ENCODE assay signal across 1 cellular context in genomic region chr19:57191141-57192063, GRCh38.
TF ChIP-seq lines count a peak whose summit lies in the region.

ZNF264 (plus strand) TSS chr19:57191500; CDS start chr19:57191914, 414 bp downstream.

TF ChIP-seq in HepG2, 621 proteins besides CTCF, POLR2A, EP300 and RAD21 (continued from another document and continues in another):
- no peak for TF ChIP-seq HOMEZ (CRISPR knock-in tag; IDR thresholded peaks at IDR 0.05; ENCODE audit: low read depth)
- no peak for TF ChIP-seq BCL6 (CRISPR knock-in tag; IDR thresholded peaks at IDR 0.05)
- TF ChIP-seq KLF16 (CRISPR knock-in tag; IDR thresholded peaks at IDR 0.05) = peak in 1 of 2 experiments; percentile 28; a peak in 1 of 4 replicates
- no peak for TF ChIP-seq ZIK1 (CRISPR knock-in tag; IDR thresholded peaks at IDR 0.05; ENCODE audit: borderline replicate concordance, low read depth)
- 0 out of 2 replicates have a peak, but pooled peaks have one; percentile 29 for TF ChIP-seq NAIF1 (CRISPR knock-in tag; IDR thresholded peaks at IDR 0.05; ENCODE audit: borderline replicate concordance)
- TF ChIP-seq ZNF512B (CRISPR knock-in tag; IDR thresholded peaks at IDR 0.05; ENCODE audit: borderline replicate concordance) = no peak
- peak; percentile 72 for TF ChIP-seq ELF3 (CRISPR knock-in tag; IDR thresholded peaks at IDR 0.05)
- TF ChIP-seq KDM5A (IDR thresholded peaks at IDR 0.05; ENCODE audit: borderline replicate concordance, low read length) = peak; percentile 27; the same call in 1 of the 2 replicates
- TF ChIP-seq ZNF619 (CRISPR knock-in tag; IDR thresholded peaks at IDR 0.05) = no peak
- TF ChIP-seq ETV6 (CRISPR knock-in tag; conservative IDR thresholded peaks at IDR 0.05) = peak; percentile 70; the same call in 1 of the 2 replicates
- 0 out of 2 replicates have a peak, but pooled peaks have one; percentile 39 for TF ChIP-seq ZNF263 (CRISPR knock-in tag; IDR thresholded peaks at IDR 0.05)
- TF ChIP-seq CERS6 (CRISPR knock-in tag; IDR thresholded peaks at IDR 0.05) = 0 out of 2 replicates have a peak, but pooled peaks have one; percentile 34
- peak; percentile 90 for TF ChIP-seq SP2 (CRISPR knock-in tag; IDR thresholded peaks at IDR 0.05)
- no peak; the same call in 1 of the 2 replicates for TF ChIP-seq ZNF790 (CRISPR knock-in tag; IDR thresholded peaks at IDR 0.05; ENCODE audit: borderline replicate concordance)
- TF ChIP-seq ZBTB25 (CRISPR knock-in tag; IDR thresholded peaks at IDR 0.05) = no peak; the same call in 1 of the 2 replicates
- TF ChIP-seq ZNF414 (CRISPR knock-in tag; IDR thresholded peaks at IDR 0.05) = peak; percentile 73; the same call in 1 of the 2 replicates
- peak; percentile 60 for TF ChIP-seq SKI (IDR thresholded peaks at IDR 0.05; ENCODE audit: partially characterized antibody)
- no peak for TF ChIP-seq ZBTB10 (CRISPR knock-in tag; IDR thresholded peaks at IDR 0.05; ENCODE audit: borderline replicate concordance)
- TF ChIP-seq NFYC (CRISPR knock-in tag; IDR thresholded peaks at IDR 0.05) = peak; percentile 27; the same call in 1 of the 2 replicates
- no peak; the same call in 1 of the 2 replicates for TF ChIP-seq ZZZ3 (CRISPR knock-in tag; IDR thresholded peaks at IDR 0.05; ENCODE audit: borderline replicate concordance)
- 0 out of 2 replicates have a peak, but pooled peaks have one; percentile 54 for TF ChIP-seq ARNT2 (CRISPR knock-in tag; IDR thresholded peaks at IDR 0.05; ENCODE audit: low read depth)
- TF ChIP-seq PREB (CRISPR knock-in tag; IDR thresholded peaks at IDR 0.05) = no peak
- peak; percentile 83 for TF ChIP-seq GABPA (IDR thresholded peaks at IDR 0.05; ENCODE audit: low read depth, low read length)
- peak; percentile 95 for TF ChIP-seq GABPA (CRISPR knock-in tag; IDR thresholded peaks at IDR 0.05; ENCODE audit: low read depth)
- TF ChIP-seq ZNF552 (CRISPR knock-in tag; IDR thresholded peaks at IDR 0.05; ENCODE audit: borderline replicate concordance) = no peak
- TF ChIP-seq CREB3 (CRISPR knock-in tag; IDR thresholded peaks at IDR 0.05) = no peak
- TF ChIP-seq PRDM15 (CRISPR knock-in tag; IDR thresholded peaks at IDR 0.05) = peak; percentile 37; the same call in 1 of the 2 replicates
- no peak for TF ChIP-seq HIC2 (CRISPR knock-in tag; IDR thresholded peaks at IDR 0.05; ENCODE audit: low read depth)
- 0 out of 2 replicates have a peak, but pooled peaks have one; percentile 17 for TF ChIP-seq NKX3-1 (CRISPR knock-in tag; IDR thresholded peaks at IDR 0.05)
- peak; percentile 32; the same call in 1 of the 2 replicates for TF ChIP-seq ZSCAN25 (CRISPR knock-in tag; IDR thresholded peaks at IDR 0.05)
- TF ChIP-seq ZNF331 (CRISPR knock-in tag; IDR thresholded peaks at IDR 0.05) = peak; percentile 38; the same call in 1 of the 2 replicates
- TF ChIP-seq ZNF800 (CRISPR knock-in tag; IDR thresholded peaks at IDR 0.05) = 0 out of 2 replicates have a peak, but pooled peaks have one; percentile 49
- TF ChIP-seq HNRNPL (IDR thresholded peaks at IDR 0.05; ENCODE audit: low read depth, low read length) = 0 out of 2 replicates have a peak, but pooled peaks have one; percentile 31
